17 cellular contexts compared by ENCODE assay signal in the genomic region with DNA sequence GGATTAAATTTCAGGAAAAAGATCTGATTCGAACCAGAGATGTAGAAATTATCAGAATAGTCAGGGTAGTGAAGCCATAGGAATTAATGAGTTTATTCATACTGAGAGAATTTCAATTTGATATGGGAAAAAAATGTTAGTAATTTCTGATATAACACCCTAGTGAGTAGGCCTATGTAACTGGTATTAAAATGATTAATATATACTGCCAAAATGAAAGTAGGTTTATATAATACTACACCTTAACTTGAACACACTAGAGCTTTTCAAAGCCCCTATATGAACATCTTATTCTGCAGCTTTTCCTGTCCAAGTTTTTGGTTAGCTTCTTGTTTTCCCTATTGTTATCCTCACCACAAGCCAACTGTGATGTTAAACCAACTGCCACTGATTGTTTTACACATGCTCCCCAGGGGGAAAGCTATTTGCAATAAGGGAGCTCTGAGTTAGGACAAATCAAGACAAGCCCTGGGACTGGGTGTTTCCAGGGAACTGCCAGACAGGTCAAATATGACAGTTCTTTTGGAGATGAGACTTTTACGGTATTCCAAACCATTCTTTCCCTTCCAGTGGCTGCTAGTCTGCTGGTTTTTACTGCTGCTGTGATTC. TPM values are rescaled to one million over a fixed set of nuclear protein-coding genes. Genes with fewer than 3 reads are reported as not detected.
DNase-seq lines count a peak whose midpoint lies in the region; ATAC-seq and TF ChIP-seq lines count a peak whose summit lies in the region.
"Had no signal": no experiment of that assay in that cellular context is flagged by ENCODE, and none has a peak within 500 bp of the region (broad histone marks: within the 10 kb centered on the region; RNA-seq: fewer than 3 reads in every experiment).

No MANE protein-coding gene starts in this region.

- H3K9me3 Mint-ChIP-seq in activated CD8-positive, alpha-beta T cell treated with anti-CD3 and anti-CD28 coated beads for 36 hours, result peaks cover 5% of the 10 kb centered on the region
- peaks cover 6% of the 10 kb centered on the region for H3K9me3 Mint-ChIP-seq in activated CD8-positive, alpha-beta T cell treated with anti-CD3 and anti-CD28 coated beads, Interleukin-2, amount 10 ng/mL, durations not matched to agents 7 days and 5 days (ENCODE audit: insufficient read depth)

- no peak overlapping the region for H3K4me3 Mint-ChIP-seq in activated CD8-positive, alpha-beta T cell treated with anti-CD3 and anti-CD28 coated beads for 36 hours
- H3K4me3 Mint-ChIP-seq in activated CD8-positive, alpha-beta T cell treated with anti-CD3 and anti-CD28 coated beads, Interleukin-2, amount 10 ng/mL, durations not matched to agents 7 days and 5 days, result no peak overlapping the region

- H3K9me3 ChIP-seq in PC-3 (ENCODE audit: low read length), result no peaks in the 10 kb centered on the region
- H3K9me3 ChIP-seq: body of pancreas, ovary had no signal

- no peaks in the 10 kb centered on the region for H3K27me3 ChIP-seq in PC-3 (ENCODE audit: low read length)
- H3K27me3 ChIP-seq: body of pancreas, ovary had no signal

- H3K36me3 ChIP-seq in PC-3 (ENCODE audit: low read depth, low read length), result no peaks in the 10 kb centered on the region
- H3K36me3 ChIP-seq: ovary had no signal

- intact Hi-C loops in activated CD8-positive, alpha-beta T cell treated with anti-CD3 and anti-CD28 coated beads for 36 hours (cut with micrococcal nuclease), result no loop called here
- intact Hi-C loops in PC-3 (cut with micrococcal nuclease) (no loop called here), left colon (cut with DNase I, micrococcal nuclease) (no loop called here)

- H4K20me1 ChIP-seq in PC-3 (ENCODE audit: low read length), result no peaks in the 10 kb centered on the region

- no peaks in the 10 kb centered on the region for H3K9me2 ChIP-seq in PC-3 (replicated peaks; ENCODE audit: low read length)
- H3K9me2 ChIP-seq: SK-N-SH had no signal

- no peak overlapping the region for H2AFZ ChIP-seq in PC-3 (ENCODE audit: low read length)

- H3K4me1 Mint-ChIP-seq in activated CD8-positive, alpha-beta T cell treated with anti-CD3 and anti-CD28 coated beads for 36 hours (ENCODE audit: low read depth), result peaks cover 25% of the 10 kb centered on the region
- H3K4me1 Mint-ChIP-seq in activated CD8-positive, alpha-beta T cell treated with anti-CD3 and anti-CD28 coated beads, Interleukin-2, amount 10 ng/mL, durations not matched to agents 7 days and 5 days (ENCODE audit: low read depth), result peaks cover 3% of the 10 kb centered on the region

- TF ChIP-seq CTCF in activated CD8-positive, alpha-beta T cell treated with anti-CD3 and anti-CD28 coated beads for 36 hours (IDR thresholded peaks at IDR 0.05), result no peak
- no peak for TF ChIP-seq CTCF in PC-3 (conservative IDR thresholded peaks at IDR 0.05; ENCODE audit: low read depth, low read length)

- no peaks in the 10 kb centered on the region for H3K27me3 Mint-ChIP-seq in activated CD8-positive, alpha-beta T cell treated with anti-CD3 and anti-CD28 coated beads for 36 hours
- H3K27me3 Mint-ChIP-seq in activated CD8-positive, alpha-beta T cell treated with anti-CD3 and anti-CD28 coated beads, Interleukin-2, amount 10 ng/mL, durations not matched to agents 7 days and 5 days (ENCODE audit: low read depth), result no peaks in the 10 kb centered on the region

- no peak for DNase-seq in activated CD8-positive, alpha-beta T cell treated with anti-CD3 and anti-CD28 coated beads for 36 hours
- no peak for DNase-seq in activated CD8-positive, alpha-beta T cell treated with anti-CD3 and anti-CD28 coated beads, Interleukin-2, amount 10 ng/mL, durations not matched to agents 7 days and 5 days
- DNase-seq in PC-3 (no peak), fibroblast of peridontal ligament (ENCODE audit: extremely low read depth) (peak; percentile 13), left colon (no peak), DMS53 (lab: John Stamatoyannopoulos, UW) (no peak)
- DNase-seq in stimulated activated naive CD8-positive, alpha-beta T cell treated with anti-CD3 and anti-CD28 coated beads, Interleukin-15, Interleukin-2, amounts not matched to agents 100 U/mL and 50 U/mL, for 24 hours, result no peak
- DNase-seq: activated T-cell treated with anti-CD3 and anti-CD28 coated beads, Interleukin-2, amount 50 U/mL, for 72 hours; body of pancreas; DMS 273 treated with DMSO at 0.1 percent for 48 hours; NCI-H146; NCI-H82; ovary; SK-N-SH had no signal

- POLR2A ChIA-PET in activated CD8-positive, alpha-beta T cell treated with anti-CD3 and anti-CD28 coated beads for 36 hours (lab: Charles Lee), result interaction anchor here (0.7 to 1.2 kb wide), 3 partner anchors 12 to 45 kb away, joined by 3 read pairs; partner anchors contain the start of gene FNDC3A
- POLR2A ChIA-PET in activated CD8-positive, alpha-beta T cell treated with anti-CD3 and anti-CD28 coated beads, Interleukin-2, amount 10 ng/mL, durations not matched to agents 7 days and 5 days (lab: Charles Lee), result no interaction called here
- POLR2A ChIA-PET in PC-3 (lab: Charles Lee; ENCODE audit: unreplicated experiment), result no interaction called here

- H3K4me3 ChIP-seq in PC-3 (ENCODE audit: low read length), result no peak overlapping the region
- H3K4me3 ChIP-seq: body of pancreas, ovary had no signal

- H3K27ac ChIP-seq in PC-3 (ENCODE audit: low read length), result peak overlapping the region; percentile 84
- H3K27ac ChIP-seq: body of pancreas, ovary, VCaP had no signal

- H3K4me2 ChIP-seq in PC-3 (ENCODE audit: low read length), result no peak overlapping the region
- H3K4me2 ChIP-seq: SK-N-SH had no signal

- peak overlapping the region; percentile 46 for H3K27ac Mint-ChIP-seq in activated CD8-positive, alpha-beta T cell treated with anti-CD3 and anti-CD28 coated beads for 36 hours
- H3K27ac Mint-ChIP-seq in activated CD8-positive, alpha-beta T cell treated with anti-CD3 and anti-CD28 coated beads, Interleukin-2, amount 10 ng/mL, durations not matched to agents 7 days and 5 days, result no peak overlapping the region
- H3K27ac Mint-ChIP-seq: activated T-cell treated with anti-CD3 and anti-CD28 coated beads, Interleukin-2, amount 50 U/mL, for 72 hours had no signal

- peaks cover 25% of the 10 kb centered on the region for H3K36me3 Mint-ChIP-seq in activated CD8-positive, alpha-beta T cell treated with anti-CD3 and anti-CD28 coated beads for 36 hours (ENCODE audit: low read depth)
- H3K36me3 Mint-ChIP-seq in activated CD8-positive, alpha-beta T cell treated with anti-CD3 and anti-CD28 coated beads, Interleukin-2, amount 10 ng/mL, durations not matched to agents 7 days and 5 days (ENCODE audit: low read depth), result peaks cover 29% of the 10 kb centered on the region

- H3F3A ChIP-seq in PC-3 (ENCODE audit: low read length, unreplicated experiment), result peaks cover 6% of the 10 kb centered on the region

- peak; percentile 60 for ATAC-seq in activated CD8-positive, alpha-beta T cell treated with anti-CD3 and anti-CD28 coated beads for 36 hours
- ATAC-seq in activated CD8-positive, alpha-beta T cell treated with anti-CD3 and anti-CD28 coated beads, Interleukin-2, amount 10 ng/mL, durations not matched to agents 7 days and 5 days, result no peak
- ATAC-seq in PC-3 (no peak; the same call in 1 of the 2 replicates), HG02938 (IDR thresholded peaks at IDR 0.05; ENCODE audit: unreplicated experiment) (no peak), left colon (no peak)
- peak; percentile 61 for ATAC-seq in stimulated activated naive CD8-positive, alpha-beta T cell treated with anti-CD3 and anti-CD28 coated beads, Interleukin-15, Interleukin-2, amounts not matched to agents 100 U/mL and 50 U/mL, for 24 hours
- ATAC-seq: body of pancreas, HepG2 had no signal

- CTCF ChIA-PET in activated CD8-positive, alpha-beta T cell treated with anti-CD3 and anti-CD28 coated beads for 36 hours (lab: Charles Lee), result interaction anchor here (0.9 to 1.3 kb wide), 2 partner anchors 24 to 45 kb away, joined by 3 to 4 read pairs; partner anchors contain the start of gene FNDC3A
- CTCF ChIA-PET in activated CD8-positive, alpha-beta T cell treated with anti-CD3 and anti-CD28 coated beads, Interleukin-2, amount 10 ng/mL, durations not matched to agents 7 days and 5 days (lab: Charles Lee), result no interaction called here
- CTCF ChIA-PET in PC-3 (lab: Charles Lee), result no interaction called here

- peaks cover 34% of the 10 kb centered on the region for H3K4me1 ChIP-seq in PC-3 (ENCODE audit: insufficient read depth, low read length)

- peak overlapping the region; percentile 27; the same call in 1 of the 2 replicates for H3K9ac ChIP-seq in PC-3 (ENCODE audit: low read length)
- H3K9ac ChIP-seq: SK-N-SH had no signal

- H3K79me2 ChIP-seq in PC-3 (ENCODE audit: low read length), result peaks cover 16% of the 10 kb centered on the region

- no TSS peak for BruUV-seq in PC-3 (replicated peaks; lab: Mats Ljungman, UMichigan)

RNA-seq across cellular contexts. Expression of gene FNDC3A, which starts 45.3 kb away (rescaled TPM):
- 10 to 100 TPM; 25.7 to 26.6 TPM for total RNA-seq in activated CD8-positive, alpha-beta T cell treated with anti-CD3 and anti-CD28 coated beads for 36 hours
- 10 to 100 TPM; 25.5 to 25.7 TPM for total RNA-seq in activated CD8-positive, alpha-beta T cell treated with anti-CD3 and anti-CD28 coated beads, Interleukin-2, amount 10 ng/mL, durations not matched to agents 7 days and 5 days
- total RNA-seq in PC-3 (2014; rRNA removed), result 13.3 and 15.6 TPM in 2 replicates
- total RNA-seq in left colon, result 10 to 100 TPM; 43.1 to 49.9 TPM

Comparison
In these comparisons a context has a peak if more than half of its experiments do, and no peak if none do; other contexts are left out.
1. ATAC-seq: peak in activated CD8-positive, alpha-beta T cell treated with anti-CD3 and anti-CD28 coated beads for 36 hours (single experiment) and stimulated activated naive CD8-positive, alpha-beta T cell treated with anti-CD3 and anti-CD28 coated beads, Interleukin-15, Interleukin-2, amounts not matched to agents 100 U/mL and 50 U/mL, for 24 hours (single experiment); none in activated CD8-positive, alpha-beta T cell treated with anti-CD3 and anti-CD28 coated beads, Interleukin-2, amount 10 ng/mL, durations not matched to agents 7 days and 5 days (single experiment), PC-3 (single experiment), HG02938 (single experiment) and left colon (single experiment).